Comparison of ENCODE assay signal across 2 cellular contexts in the genomic region with DNA sequence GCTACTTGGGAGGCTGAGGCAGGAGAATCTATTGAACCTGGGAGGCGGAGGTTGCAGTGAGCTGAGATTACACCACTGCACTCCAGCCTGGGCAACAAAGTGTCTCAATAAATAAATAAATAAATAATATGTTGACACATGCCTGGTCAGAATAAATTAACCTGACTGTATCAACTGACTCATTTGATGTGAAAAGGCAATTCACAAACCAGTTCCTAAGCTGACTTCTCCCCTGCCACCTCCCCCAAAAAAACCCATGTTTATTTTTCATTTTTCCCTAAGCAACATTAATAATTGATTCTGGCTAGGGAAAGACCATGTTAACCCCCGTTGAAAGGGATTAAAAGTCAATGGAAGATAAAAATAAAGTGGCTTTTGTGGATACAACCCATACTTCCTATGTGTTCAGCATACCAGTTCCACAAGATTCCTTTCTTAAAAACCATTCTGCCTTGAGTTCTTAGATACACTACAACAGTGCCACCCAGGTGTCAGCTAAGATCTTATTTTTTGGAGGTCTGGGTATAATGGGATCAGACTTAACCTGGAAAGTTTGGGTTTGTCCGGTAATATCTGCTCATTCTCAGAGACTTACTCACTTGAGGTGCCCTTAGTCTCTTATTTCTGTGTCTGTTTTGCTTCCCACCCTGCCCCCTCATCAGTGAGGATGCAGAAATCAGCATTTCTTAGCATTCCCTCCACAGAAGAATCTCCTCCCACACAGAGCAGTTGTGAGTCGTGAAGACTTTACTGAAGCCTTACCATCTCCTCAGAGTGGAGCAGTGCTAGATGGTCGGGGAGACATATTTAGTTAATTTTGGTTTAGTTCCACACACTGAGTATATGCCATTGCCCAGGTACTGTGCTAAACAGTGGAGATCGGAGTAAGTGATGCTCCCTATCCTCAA.
TF ChIP-seq lines count a peak whose summit lies in the region.

No MANE protein-coding gene starts in this region.

TF ChIP-seq in HepG2, 621 proteins besides CTCF, POLR2A, EP300 and RAD21:
- TF ChIP-seq FOSL1 (CRISPR knock-in tag; IDR thresholded peaks at IDR 0.05; ENCODE audit: borderline replicate concordance) (no peak), TBP (CRISPR knock-in tag; IDR thresholded peaks at IDR 0.05) (no peak), HCFC1 (IDR thresholded peaks at IDR 0.05; ENCODE audit: low read depth, low read length) (no peak), RFX5 (IDR thresholded peaks at IDR 0.05; ENCODE audit: low read depth, low read length) (no peak), CBX5 (CRISPR knock-in tag; IDR thresholded peaks at IDR 0.05; ENCODE audit: borderline replicate concordance) (no peak), NCOA2 (CRISPR knock-in tag; IDR thresholded peaks at IDR 0.05) (no peak), MIER2 (CRISPR knock-in tag; IDR thresholded peaks at IDR 0.05) (no peak), ZNF776 (CRISPR knock-in tag; IDR thresholded peaks at IDR 0.05) (no peak), CBFB (CRISPR knock-in tag; IDR thresholded peaks at IDR 0.05) (no peak), NR2C2 (CRISPR knock-in tag; IDR thresholded peaks at IDR 0.05; ENCODE audit: borderline replicate concordance) (no peak)
- TF ChIP-seq, protein P1, sequence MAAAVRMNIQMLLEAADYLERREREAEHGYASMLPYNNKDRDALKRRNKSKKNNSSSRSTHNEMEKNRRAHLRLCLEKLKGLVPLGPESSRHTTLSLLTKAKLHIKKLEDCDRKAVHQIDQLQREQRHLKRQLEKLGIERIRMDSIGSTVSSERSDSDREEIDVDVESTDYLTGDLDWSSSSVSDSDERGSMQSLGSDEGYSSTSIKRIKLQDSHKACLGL (CRISPR knock-in tag; IDR thresholded peaks at IDR 0.05): no peak
- TF ChIP-seq, protein P2, sequence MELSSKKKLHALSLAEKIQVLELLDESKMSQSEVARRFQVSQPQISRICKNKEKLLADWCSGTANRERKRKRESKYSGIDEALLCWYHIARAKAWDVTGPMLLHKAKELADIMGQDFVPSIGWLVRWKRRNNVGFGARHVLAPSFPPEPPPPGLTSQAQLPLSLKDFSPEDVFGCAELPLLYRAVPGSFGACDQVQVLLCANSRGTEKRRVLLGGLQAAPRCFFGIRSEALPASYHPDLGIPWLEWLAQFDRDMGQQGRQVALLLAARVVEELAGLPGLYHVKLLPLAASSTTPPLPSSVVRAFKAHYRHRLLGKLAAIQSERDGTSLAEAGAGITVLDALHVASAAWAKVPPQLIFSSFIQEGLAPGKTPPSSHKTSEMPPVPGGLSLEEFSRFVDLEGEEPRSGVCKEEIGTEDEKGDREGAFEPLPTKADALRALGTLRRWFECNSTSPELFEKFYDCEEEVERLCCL (CRISPR knock-in tag; IDR thresholded peaks at IDR 0.05; ENCODE audit: borderline replicate concordance): no peak
- TF ChIP-seq, protein P3, sequence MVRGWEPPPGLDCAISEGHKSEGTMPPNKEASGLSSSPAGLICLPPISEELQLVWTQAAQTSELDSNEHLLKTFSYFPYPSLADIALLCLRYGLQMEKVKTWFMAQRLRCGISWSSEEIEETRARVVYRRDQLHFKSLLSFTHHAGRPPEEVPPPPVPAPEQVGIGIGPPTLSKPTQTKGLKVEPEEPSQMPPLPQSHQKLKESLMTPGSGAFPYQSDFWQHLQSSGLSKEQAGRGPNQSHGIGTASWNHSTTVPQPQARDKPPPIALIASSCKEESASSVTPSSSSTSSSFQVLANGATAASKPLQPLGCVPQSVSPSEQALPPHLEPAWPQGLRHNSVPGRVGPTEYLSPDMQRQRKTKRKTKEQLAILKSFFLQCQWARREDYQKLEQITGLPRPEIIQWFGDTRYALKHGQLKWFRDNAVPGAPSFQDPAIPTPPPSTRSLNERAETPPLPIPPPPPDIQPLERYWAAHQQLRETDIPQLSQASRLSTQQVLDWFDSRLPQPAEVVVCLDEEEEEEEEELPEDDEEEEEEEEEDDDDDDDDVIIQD (CRISPR knock-in tag; IDR thresholded peaks at IDR 0.05; ENCODE audit: low read depth): no peak
- TF ChIP-seq, protein P4, sequence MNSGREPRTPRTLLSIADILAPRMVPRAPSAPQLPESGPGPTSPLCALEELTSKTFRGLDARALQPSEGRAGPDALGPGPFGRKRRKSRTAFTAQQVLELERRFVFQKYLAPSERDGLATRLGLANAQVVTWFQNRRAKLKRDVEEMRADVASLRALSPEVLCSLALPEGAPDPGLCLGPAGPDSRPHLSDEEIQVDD (CRISPR knock-in tag; IDR thresholded peaks at IDR 0.05; ENCODE audit: borderline replicate concordance): no peak

TF ChIP-seq in HEK293T, 16 proteins besides CTCF, POLR2A, EP300 and RAD21:
- TF ChIP-seq FOXK2 (IDR thresholded peaks at IDR 0.05) (no peak), L3MBTL2 (conservative IDR thresholded peaks at IDR 0.05) (no peak), BHLHE40 (IDR thresholded peaks at IDR 0.05; ENCODE audit: borderline replicate concordance) (no peak), CTBP1 (IDR thresholded peaks at IDR 0.05; ENCODE audit: borderline replicate concordance) (no peak), NFRKB (IDR thresholded peaks at IDR 0.05) (no peak), ZNF384 (IDR thresholded peaks at IDR 0.05) (no peak), FOXA1 (IDR thresholded peaks at IDR 0.05) (no peak), ARNT (IDR thresholded peaks at IDR 0.05) (no peak), LEF1 (IDR thresholded peaks at IDR 0.05; ENCODE audit: borderline replicate concordance) (no peak), HDGF (IDR thresholded peaks at IDR 0.05; ENCODE audit: borderline replicate concordance) (no peak), TARDBP (IDR thresholded peaks at IDR 0.05) (no peak)
- TF ChIP-seq, protein P5, sequence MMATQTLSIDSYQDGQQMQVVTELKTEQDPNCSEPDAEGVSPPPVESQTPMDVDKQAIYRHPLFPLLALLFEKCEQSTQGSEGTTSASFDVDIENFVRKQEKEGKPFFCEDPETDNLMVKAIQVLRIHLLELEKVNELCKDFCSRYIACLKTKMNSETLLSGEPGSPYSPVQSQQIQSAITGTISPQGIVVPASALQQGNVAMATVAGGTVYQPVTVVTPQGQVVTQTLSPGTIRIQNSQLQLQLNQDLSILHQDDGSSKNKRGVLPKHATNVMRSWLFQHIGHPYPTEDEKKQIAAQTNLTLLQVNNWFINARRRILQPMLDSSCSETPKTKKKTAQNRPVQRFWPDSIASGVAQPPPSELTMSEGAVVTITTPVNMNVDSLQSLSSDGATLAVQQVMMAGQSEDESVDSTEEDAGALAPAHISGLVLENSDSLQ (IDR thresholded peaks at IDR 0.05): no peak
TF ChIP-seq in HEK293T: peak in this region for 0.
